Comparison of ENCODE assay signal across 17 cellular contexts in the genomic region with DNA sequence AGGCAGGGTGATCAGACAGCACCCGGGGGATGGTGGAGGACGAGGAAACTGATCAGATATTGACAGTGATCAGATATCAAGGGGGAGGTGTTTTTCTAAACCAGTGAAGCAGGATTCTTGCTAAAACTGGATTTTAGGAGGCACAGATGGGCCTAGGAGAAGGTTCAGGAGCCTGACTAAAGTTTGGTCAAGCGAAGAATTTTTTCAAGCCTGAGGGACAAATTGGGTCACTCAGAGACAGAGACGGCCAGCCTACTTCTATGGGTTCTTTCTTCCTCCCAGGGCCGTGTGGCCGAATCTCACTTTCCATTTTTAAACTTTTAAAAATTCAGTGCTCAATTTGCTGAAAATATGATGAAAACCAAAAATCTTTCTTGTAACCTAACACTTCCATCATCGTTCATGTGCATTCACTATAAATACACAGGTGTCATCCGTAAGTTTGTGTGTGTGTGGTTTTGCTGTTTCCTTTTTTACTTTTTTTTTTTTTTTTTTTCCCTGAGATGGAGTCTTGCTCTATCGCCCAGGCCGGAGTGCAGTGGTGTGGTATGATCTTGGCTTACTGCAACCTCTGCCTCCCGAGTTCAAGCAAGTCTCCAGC.
A peak's percentile ranks its signal among the peaks of the same experiment; 100 is the strongest.
DNase-seq lines count a peak whose midpoint lies in the region; ATAC-seq and TF ChIP-seq lines count a peak whose summit lies in the region.
"Had no signal": no experiment of that assay in that cellular context is flagged by ENCODE, and none has a peak within 500 bp of the region (broad histone marks: within the 10 kb centered on the region; RNA-seq: fewer than 3 reads in every experiment).

No MANE protein-coding gene starts in this region.

- H3K36me3 Mint-ChIP-seq in activated naive CD4-positive, alpha-beta T cell treated with anti-CD3 and anti-CD28 coated beads, Interleukin-2, amount 50 U/mL, for 24 hours = peaks cover 6% of the 10 kb centered on the region
- peaks cover 20 to 46% of the 10 kb centered on the region in 2 donors for H3K36me3 Mint-ChIP-seq in activated naive CD4-positive, alpha-beta T cell treated with anti-CD3 and anti-CD28 coated beads, Interleukin-2, amount 50 U/mL, for 72 hours
- peaks cover 17% of the 10 kb centered on the region for H3K36me3 Mint-ChIP-seq in memory B cell

- H3K9ac ChIP-seq in MM.1S (ENCODE audit: low read length) = peak overlapping the region; percentile 60

- H3K9me3 ChIP-seq in MM.1S (replicated peaks; ENCODE audit: insufficient read depth, low read length) (no peaks in the 10 kb centered on the region), transverse colon (no peaks in the 10 kb centered on the region)
- H3K9me3 ChIP-seq: testis had no signal

- no peak for TF ChIP-seq POLR2A in transverse colon (IDR thresholded peaks at IDR 0.05)

- intact Hi-C loops in transverse colon (cut with DNase I; ENCODE audit: low total_unique reads) = no loop called here

- H3K4me3 ChIP-seq in MM.1S (ENCODE audit: low read length) = peak overlapping the region; percentile 20; the same call in 1 of the 2 replicates
- no peak overlapping the region for H3K4me3 ChIP-seq in transverse colon
- H3K4me3 ChIP-seq: coronary artery, lung, testis had no signal

- H3K4me2 ChIP-seq in MM.1S (ENCODE audit: low read depth, low read length) = peak overlapping the region; percentile 90

- H2AFZ ChIP-seq in MM.1S (ENCODE audit: low read length) = 0 out of 2 replicates have a peak overlapping the region, but pooled peaks have one; percentile 26

- peaks cover 62% of the 10 kb centered on the region for H3K4me1 ChIP-seq in MM.1S (ENCODE audit: low read length)
- peaks cover 16 to 25% (median 19%) of the 10 kb centered on the region in 4 donors for H3K4me1 ChIP-seq in transverse colon

- H3K27me3 ChIP-seq in MM.1S (replicated peaks; ENCODE audit: insufficient read depth, low read length) = no peaks in the 10 kb centered on the region
- no peaks in the 10 kb centered on the region for H3K27me3 ChIP-seq in transverse colon
- H3K27me3 ChIP-seq: testis had no signal

- no peaks in the 10 kb centered on the region for H4K20me1 ChIP-seq in MM.1S (ENCODE audit: insufficient read depth, low read length)

- in situ Hi-C loops in transverse colon (cut with MboI; ENCODE audit: low pct_ligation_motif_present in 1 of 4, low pct_unique_long_range_greater_than_20kb in 1 of 4, low sequenced_read_pairs in 3 of 4) = no loop called here

- peaks cover 41% of the 10 kb centered on the region for H3F3A ChIP-seq in MM.1S (ENCODE audit: insufficient read depth, low read length)

- H3K36me3 ChIP-seq in MM.1S (replicated peaks; ENCODE audit: insufficient read depth, low read length) = no peaks in the 10 kb centered on the region
- H3K36me3 ChIP-seq in transverse colon = peaks cover 0 to 11% (median 0%) of the 10 kb centered on the region in 4 donors
- H3K36me3 ChIP-seq: WERI-Rb-1 had no signal

- TF ChIP-seq CTCF in MM.1S (IDR thresholded peaks at IDR 0.05; ENCODE audit: low read length) = no peak
- TF ChIP-seq CTCF in transverse colon (IDR thresholded peaks at IDR 0.05) = no peak

- peaks cover 6% of the 10 kb centered on the region for H3K9me3 Mint-ChIP-seq in activated naive CD4-positive, alpha-beta T cell treated with anti-CD3 and anti-CD28 coated beads, Interleukin-2, amount 50 U/mL, for 24 hours
- H3K9me3 Mint-ChIP-seq in activated naive CD4-positive, alpha-beta T cell treated with anti-CD3 and anti-CD28 coated beads, Interleukin-2, amount 50 U/mL, for 72 hours = peaks cover 0 to 7% of the 10 kb centered on the region in 2 donors
- H3K9me3 Mint-ChIP-seq in memory B cell = peaks cover 4% of the 10 kb centered on the region

- H3K27me3 Mint-ChIP-seq in activated naive CD4-positive, alpha-beta T cell treated with anti-CD3 and anti-CD28 coated beads, Interleukin-2, amount 50 U/mL, for 24 hours = no peaks in the 10 kb centered on the region
- no peaks in the 10 kb centered on the region for H3K27me3 Mint-ChIP-seq in memory B cell

- no peak for TF ChIP-seq EP300 in transverse colon (IDR thresholded peaks at IDR 0.05; ENCODE audit: low read depth)

- H3K27ac Mint-ChIP-seq in activated naive CD4-positive, alpha-beta T cell treated with anti-CD3 and anti-CD28 coated beads, Interleukin-2, amount 50 U/mL, for 24 hours = no peak overlapping the region
- no peak overlapping the region for H3K27ac Mint-ChIP-seq in activated naive CD4-positive, alpha-beta T cell treated with anti-CD3 and anti-CD28 coated beads, Interleukin-2, amount 50 U/mL, for 72 hours
- H3K27ac Mint-ChIP-seq in memory B cell = peak overlapping the region; percentile 92

- ATAC-seq in activated naive CD4-positive, alpha-beta T cell treated with anti-CD3 and anti-CD28 coated beads, Interleukin-2, amount 50 U/mL, for 72 hours = no peak
- ATAC-seq in memory B cell (ENCODE audit: low read depth) (peak; percentile 29), HG03521 (IDR thresholded peaks at IDR 0.05; ENCODE audit: unreplicated experiment) (no peak)

- DNase-seq in activated naive CD4-positive, alpha-beta T cell treated with anti-CD3 and anti-CD28 coated beads, Interleukin-2, amount 50 U/mL, for 72 hours (ENCODE audit: low spot score in 2 of 2) = no peak
- DNase-seq in MM.1S (no peak), memory B cell (ENCODE audit: low spot score in 2 of 2) (no peak), GM19240 (ENCODE audit: insufficient read length, low spot score) (no peak), transverse colon (no peak)
- no peak for DNase-seq in activated effector memory CD4-positive, alpha-beta T cell treated with Interleukin-2 at 50 U/mL for 16 hours
- DNase-seq: ACHN; activated effector memory CD4-positive, alpha-beta T cell treated with anti-CD3 and anti-CD28 coated beads, Interleukin-2, amount 50 U/mL, for 16 hours; NCI-H69; OCI-M1; stimulated activated CD4-positive, alpha-beta T cell treated with anti-CD3 and anti-CD28 coated beads, Interleukin-4, amount 100 ng/mL, for 24 hours; testis; WERI-Rb-1 had no signal

- no peaks in the 10 kb centered on the region for H3K9me2 ChIP-seq in MM.1S (replicated peaks; ENCODE audit: insufficient read depth, low read length)

- H3K79me2 ChIP-seq in MM.1S (ENCODE audit: low read length) = no peaks in the 10 kb centered on the region

- peak overlapping the region; percentile 96 for H3K27ac ChIP-seq in MM.1S (ENCODE audit: low read length)
- no peak overlapping the region for H3K27ac ChIP-seq in transverse colon
- H3K27ac ChIP-seq: testis, WERI-Rb-1 had no signal

- peaks cover 90% of the 10 kb centered on the region for H3K4me1 Mint-ChIP-seq in activated naive CD4-positive, alpha-beta T cell treated with anti-CD3 and anti-CD28 coated beads, Interleukin-2, amount 50 U/mL, for 24 hours
- H3K4me1 Mint-ChIP-seq in memory B cell = peaks cover 34% of the 10 kb centered on the region

- WGBS in transverse colon (ENCODE audit: low coverage in 1 of 2), 2 donors = 81 to 83% methylated on average over 3 to 11 of the region's 11 CpGs

- peak overlapping the region; percentile 23 for H3K4me3 Mint-ChIP-seq in activated naive CD4-positive, alpha-beta T cell treated with anti-CD3 and anti-CD28 coated beads, Interleukin-2, amount 50 U/mL, for 24 hours
- H3K4me3 Mint-ChIP-seq in memory B cell = no peak overlapping the region
